9 cellular contexts compared by ENCODE assay signal in genomic region chr16:3003582-3004270, GRCh38. TPM values are rescaled to one million over a fixed set of nuclear protein-coding genes. Genes with fewer than 3 reads are reported as not detected.
DNase-seq lines count a peak whose midpoint lies in the region; ATAC-seq and TF ChIP-seq lines count a peak whose summit lies in the region.
"Had no signal": no experiment of that assay in that cellular context is flagged by ENCODE, and none has a peak within 500 bp of the region (broad histone marks: within the 10 kb centered on the region; RNA-seq: fewer than 3 reads in every experiment).

No MANE protein-coding gene starts in this region.

- H3K4me2 ChIP-seq in PC-9, result peak overlapping the region; percentile 44; the same call in 1 of the 2 replicates

- no peak overlapping the region for H3K27ac ChIP-seq in PC-9

- DNase-seq in EH (ENCODE audit: low read depth), result peak; percentile 99
- DNase-seq in GOT3 (lab: John Stamatoyannopoulos, UW), result peak; percentile 61
- peak; percentile 85 to 86 for DNase-seq in Kasumi-1 (lab: John Stamatoyannopoulos, UW)
- DNase-seq in PC-9, result peak; percentile 96 to 100
- DNase-seq in activated T-cell treated with anti-CD3 and anti-CD28 coated beads for 48 hours (ENCODE audit: low read depth), result peak; percentile 96
- DNase-seq in stimulated activated naive CD4-positive, alpha-beta T cell (lab: John Stamatoyannopoulos, UW), result peak; percentile 89 to 96 (median 96)

- no TSS peak for BruUV-seq in PC-9 (replicated peaks; lab: Mats Ljungman, UMichigan)

- H3K27ac Mint-ChIP-seq in nephron, result no peak overlapping the region

- POLR2A ChIA-PET in PC-9 (lab: Charles Lee; ENCODE audit: unreplicated experiment), result interaction anchor here (0.6 to 3.2 kb wide), 4 partner anchors 9 to 24 kb away, joined by 8 to 87 read pairs (median 19); partner anchors contain the start of genes CLDN9, HCFC1R1, THOC6 and TNFRSF12A

- H3K36me3 Mint-ChIP-seq in nephron (ENCODE audit: low read depth), result no peaks in the 10 kb centered on the region

- H3K27me3 Mint-ChIP-seq in nephron (ENCODE audit: low read depth), result peaks cover 62% of the 10 kb centered on the region

- H3K9me3 Mint-ChIP-seq in nephron, result no peaks in the 10 kb centered on the region

- CTCF ChIA-PET in PC-9 (lab: Charles Lee), result interaction anchor here (0.6 to 1.6 kb wide), 7 partner anchors 9 to 126 kb away, joined by 3 to 15 read pairs (median 4); partner anchors contain the start of genes CLDN9, HCFC1R1, THOC6 and TNFRSF12A

- TF ChIP-seq CTCF in PC-9 (conservative IDR thresholded peaks at IDR 0.05), result peak; percentile 61
- peak; percentile 12 to 52 (median 35) for TF ChIP-seq CTCF in nephron (IDR thresholded peaks at IDR 0.05; ENCODE audit: unreplicated experiment in 3 of 3)

- H3K4me1 ChIP-seq in PC-9 (replicated peaks; ENCODE audit: insufficient read depth), result peaks cover 32% of the 10 kb centered on the region

- H4K20me1 ChIP-seq in PC-9 (ENCODE audit: insufficient read depth), result no peaks in the 10 kb centered on the region

- H3K4me1 Mint-ChIP-seq in nephron, result peaks cover 12% of the 10 kb centered on the region

- ATAC-seq in esophagus mucosa, result peak; percentile 99

- no peak overlapping the region for H2AFZ ChIP-seq in PC-9

- intact Hi-C loops in PC-9 (cut with micrococcal nuclease; ENCODE audit: unreplicated experiment), result loop anchor here (1.0 to 2.0 kb wide), 6 partner anchors 8 to 126 kb away; no protein-coding TSS in a partner anchor

- peaks cover 26% of the 10 kb centered on the region for H3F3A ChIP-seq in PC-9 (ENCODE audit: insufficient read depth, low read depth)

- peak overlapping the region; percentile 76 to 83 (median 77) for H3K4me3 Mint-ChIP-seq in nephron

- H3K4me3 ChIP-seq in PC-9, result no peak overlapping the region; the same call in 1 of the 2 replicates

- H3K9me2 ChIP-seq in PC-9 (ENCODE audit: insufficient read depth), result no peaks in the 10 kb centered on the region

- H3K9me3 ChIP-seq in PC-9 (ENCODE audit: insufficient read depth, low read depth), result no peaks in the 10 kb centered on the region

- no peaks in the 10 kb centered on the region for H3K36me3 ChIP-seq in PC-9 (ENCODE audit: low read depth)

- no peaks in the 10 kb centered on the region for H3K27me3 ChIP-seq in PC-9 (ENCODE audit: insufficient read depth, low read depth)

- H3K79me2 ChIP-seq in PC-9 (ENCODE audit: low read depth), result peaks cover 12% of the 10 kb centered on the region; the same call in 1 of the 2 replicates

RNA-seq across cellular contexts. Expression of gene CLDN9, which starts 9.0 kb away (rescaled TPM):
- total RNA-seq in PC-9 (2021), result 14.3 and 16.4 TPM in 2 replicates
- not detected for total RNA-seq in esophagus mucosa

RNA-seq across cellular contexts. Expression of gene CLDN6, which starts 14.3 kb away (rescaled TPM):
- total RNA-seq in PC-9 (2021), result 0.26 and 0.38 TPM in 2 replicates
- total RNA-seq in esophagus mucosa, result not detected
- total RNA-seq: subcutaneous adipose tissue had no signal

RNA-seq across cellular contexts. Expression of gene TNFRSF12A, which starts 16.4 kb away (rescaled TPM):
- total RNA-seq in PC-9 (2021) (226 and 242 TPM in 2 replicates), esophagus mucosa (11.7 TPM)

RNA-seq across cellular contexts. Expression of gene HCFC1R1, which starts 20.0 kb away (rescaled TPM):
- total RNA-seq in PC-9 (2021), result 118 and 186 TPM in 2 replicates
- 26.6 TPM for total RNA-seq in esophagus mucosa

RNA-seq across cellular contexts. Expression of gene THOC6, which starts 20.1 kb away (rescaled TPM):
- total RNA-seq in PC-9 (2021) (69.9 and 109 TPM in 2 replicates), esophagus mucosa (21.3 TPM)

Comparison
In these comparisons a context has a peak if more than half of its experiments do, and no peak if none do; other contexts are left out.
1. RNA of gene CLDN9, which starts 9.0 kb away (total RNA-seq): 14.3 to 16.4 TPM in PC-9; not detected in esophagus mucosa (single experiment); every median in the first group is over 10 times any median in the second.
2. RNA of gene TNFRSF12A, which starts 16.4 kb away (total RNA-seq): 226 to 242 TPM in PC-9; 11.7 TPM in esophagus mucosa (single experiment); every median in the first group is over 10 times any median in the second.
3. Peak in every context shown above with its lines, with median percentiles within 50 percentile points of each other: DNase-seq.